Comparison of ENCODE assay signal across 29 cellular contexts in genomic region chr12:118835911-118836310, GRCh38.
"Had no signal": no experiment of that assay in that cellular context is flagged by ENCODE, and none has a peak within 500 bp of the region (broad histone marks: within the 10 kb centered on the region; RNA-seq: fewer than 3 reads in every experiment).

No MANE protein-coding gene starts in this region.

- FAIRE-seq: urothelium cell line had no signal

- H3K36me3 Mint-ChIP-seq: stimulated activated effector memory CD8-positive, alpha-beta T cell treated with anti-CD3 and anti-CD28 coated beads, Interleukin-12 subunit alpha, Interleukin-12 subunit beta, amount 100 ng/mL, for 72 hours; stimulated activated memory B cell treated with anti-CD40 and anti-IgM and Interleukin-4, amounts not matched to agents 10 μg/mL and 1 μg/mL and 100 μg/mL, for 72 hours; stimulated activated naive B cell treated with anti-CD40 and anti-IgM and Interleukin-4, amounts not matched to agents 10 μg/mL and 1 μg/mL and 100 μg/mL, for 72 hours; type B pancreatic cell had no signal

- H3K27me3 Mint-ChIP-seq: stimulated activated naive CD8-positive, alpha-beta T cell treated with anti-CD3 and anti-CD28 coated beads, Interleukin-15, amount 100 ng/mL, for 72 hours had no signal

- H3K4me3 Mint-ChIP-seq: stimulated activated effector memory CD8-positive, alpha-beta T cell treated with anti-CD3 and anti-CD28 coated beads, Interleukin-12 subunit alpha, Interleukin-12 subunit beta, amount 100 ng/mL, for 72 hours; stimulated activated memory B cell treated with anti-CD40 and anti-IgM and Interleukin-4, amounts not matched to agents 10 μg/mL and 1 μg/mL and 100 μg/mL, for 72 hours; stimulated activated naive B cell treated with anti-CD40 and anti-IgM and Interleukin-4, amounts not matched to agents 10 μg/mL and 1 μg/mL and 100 μg/mL, for 72 hours; stimulated activated naive CD8-positive, alpha-beta T cell treated with anti-CD3 and anti-CD28 coated beads, Interleukin-15, amount 100 ng/mL, for 72 hours; stimulated activated naive CD8-positive, alpha-beta T cell treated with anti-CD3 and anti-CD28 coated beads, Interleukin-15, Interleukin-2, amounts not matched to agents 100 ng/mL and 50 ng/mL, for 24 hours; type B pancreatic cell had no signal

- H3K4me1 ChIP-seq: stomach, suprapubic skin, testis, thyroid gland, tibial artery, tibial nerve, transverse colon, upper lobe of left lung, upper lobe of right lung, uterus, vagina had no signal

- H3K4me1 Mint-ChIP-seq: stimulated activated effector memory CD8-positive, alpha-beta T cell treated with anti-CD3 and anti-CD28 coated beads, Interleukin-12 subunit alpha, Interleukin-12 subunit beta, amount 100 ng/mL, for 72 hours; stimulated activated memory B cell treated with anti-CD40 and anti-IgM and Interleukin-4, amounts not matched to agents 10 μg/mL and 1 μg/mL and 100 μg/mL, for 72 hours; stimulated activated naive B cell treated with anti-CD40 and anti-IgM and Interleukin-4, amounts not matched to agents 10 μg/mL and 1 μg/mL and 100 μg/mL, for 72 hours; stimulated activated naive CD8-positive, alpha-beta T cell treated with anti-CD3 and anti-CD28 coated beads, Interleukin-15, amount 100 ng/mL, for 72 hours had no signal

- H3K4me3 ChIP-seq: stomach, suprapubic skin, testis, thoracic aorta, thyroid gland, tibial artery, tibial nerve, transverse colon, upper lobe of left lung, upper lobe of right lung, uterus, vagina had no signal

- H3K9me3 ChIP-seq: stomach, suprapubic skin, testis, thoracic aorta, thyroid gland, tibial artery, transverse colon, upper lobe of left lung, upper lobe of right lung, uterus, vagina had no signal

- DNase-seq: stimulated activated CD4-positive, alpha-beta T cell treated with anti-CD3 and anti-CD28 coated beads, Interleukin-2, amount 100 ng/mL, for 48 hours; stimulated activated CD4-positive, alpha-beta T cell treated with anti-CD3 and anti-CD28 coated beads, Interleukin-4, amount 100 ng/mL, for 1 hour; stimulated activated CD4-positive, alpha-beta T cell treated with anti-CD3 and anti-CD28 coated beads, Interleukin-4, amount 100 ng/mL, for 24 hours; stimulated activated CD4-positive, alpha-beta T cell treated with anti-CD3 and anti-CD28 coated beads, Interleukin-4, amount 100 ng/mL, for 4 hours; stimulated activated CD8-positive, alpha-beta memory T cell treated with anti-CD3 and anti-CD28 coated beads, Interleukin-4, amount 100 ng/mL, for 48 hours; stimulated activated naive B cell treated with anti-CD40 and anti-IgM and Interleukin-4, amounts not matched to agents 10 μg/mL and 1 μg/mL and 100 μg/mL, for 72 hours; stimulated activated naive CD4-positive, alpha-beta T cell; stimulated activated naive CD4-positive, alpha-beta T cell treated with Interleukin-2 at 50 U/mL for 16 hours; stimulated activated naive CD8-positive, alpha-beta T cell treated with anti-CD3 and anti-CD28 coated beads, Interleukin-15, amount 100 ng/mL, for 72 hours; stimulated activated naive CD8-positive, alpha-beta T cell treated with anti-CD3 and anti-CD28 coated beads, Interleukin-15, Interleukin-2, amounts not matched to agents 100 U/mL and 50 U/mL, for 24 hours; stomach; substantia nigra; testis; thyroid gland; tibial artery; transverse colon; trophoblast cell; upper lobe of left lung; upper lobe of right lung; uterus had no signal

- H3K36me3 ChIP-seq: stomach, suprapubic skin, thoracic aorta, thyroid gland, tibial artery, tibial nerve, transverse colon, upper lobe of left lung, upper lobe of right lung, uterus, vagina had no signal

- H3K9me3 Mint-ChIP-seq: type B pancreatic cell had no signal

- H3K27me3 ChIP-seq: suprapubic skin, testis, thyroid gland, tibial artery, tibial nerve, transverse colon, upper lobe of left lung, upper lobe of right lung, uterus, vagina had no signal

- ATAC-seq: stimulated activated effector memory CD8-positive, alpha-beta T cell treated with anti-CD3 and anti-CD28 coated beads, Interleukin-12 subunit alpha, Interleukin-12 subunit beta, amount 100 ng/mL, for 72 hours; stimulated activated memory B cell treated with anti-CD40 and anti-IgM and Interleukin-4, amounts not matched to agents 10 μg/mL and 1 μg/mL and 100 μg/mL, for 72 hours; stimulated activated naive B cell treated with anti-CD40 and anti-IgM and Interleukin-4, amounts not matched to agents 10 μg/mL and 1 μg/mL and 100 μg/mL, for 72 hours; stimulated activated naive CD8-positive, alpha-beta T cell treated with anti-CD3 and anti-CD28 coated beads, Interleukin-15, amount 100 ng/mL, for 72 hours; stimulated activated naive CD8-positive, alpha-beta T cell treated with anti-CD3 and anti-CD28 coated beads, Interleukin-15, Interleukin-2, amounts not matched to agents 100 U/mL and 50 U/mL, for 24 hours; upper lobe of right lung had no signal

- H3K27ac ChIP-seq: stomach, suprapubic skin, testis, thoracic aorta, thyroid gland, tibial artery, tibial nerve, transverse colon, upper lobe of left lung, upper lobe of right lung, uterus, vagina had no signal
